23 cellular contexts compared by ENCODE assay signal in the genomic region with DNA sequence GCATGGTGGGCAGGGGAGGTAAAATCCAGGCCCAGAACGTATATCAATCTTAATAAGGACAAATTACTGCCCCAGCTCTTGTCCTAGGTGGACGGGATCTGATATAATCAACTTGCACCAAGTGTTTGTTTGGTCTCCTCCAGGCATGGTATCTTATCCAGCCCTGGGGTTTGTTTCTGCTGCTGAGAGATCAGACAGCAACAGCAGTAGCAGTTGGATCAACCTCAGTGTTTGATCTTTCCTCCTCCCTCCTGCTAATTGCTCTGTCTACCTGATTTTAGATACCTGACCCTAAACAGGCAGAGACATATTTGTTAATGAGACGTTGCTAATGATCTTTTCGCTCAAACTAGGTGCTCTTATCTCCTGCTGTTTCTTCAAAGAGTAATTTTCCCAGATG.
A peak's percentile ranks its signal among the peaks of the same experiment; 100 is the strongest.
DNase-seq lines count a peak whose midpoint lies in the region; ATAC-seq and TF ChIP-seq lines count a peak whose summit lies in the region.
"Had no signal": no experiment of that assay in that cellular context is flagged by ENCODE, and none has a peak within 500 bp of the region (broad histone marks: within the 10 kb centered on the region; RNA-seq: fewer than 3 reads in every experiment).

No MANE protein-coding gene starts in this region.

- no peak for TF ChIP-seq CTCF in MM.1S (IDR thresholded peaks at IDR 0.05; ENCODE audit: low read length)

- no peaks in the 10 kb centered on the region for H3K9me3 ChIP-seq in naive thymus-derived CD4-positive, alpha-beta T cell (ENCODE audit: control insufficient read depth in 2 of 3, low read length in 3 of 3)
- H3K9me3 ChIP-seq in MM.1S (replicated peaks; ENCODE audit: insufficient read depth, low read length): no peaks in the 10 kb centered on the region
- H3K9me3 ChIP-seq: BLaER1 treated with 17β-estradiol and CSF1 and Interleukin-3, amounts not matched to agents 10 nM and 100 nM; gastrocnemius medialis had no signal

- no peak overlapping the region for H3K4me2 ChIP-seq in MM.1S (ENCODE audit: low read depth, low read length)
- H3K4me2 ChIP-seq: BLaER1 treated with 17β-estradiol and CSF1 and Interleukin-3, amounts not matched to agents 10 nM and 100 nM had no signal

- no peaks in the 10 kb centered on the region for H3K27me3 ChIP-seq in naive thymus-derived CD4-positive, alpha-beta T cell (ENCODE audit: control insufficient read depth in 2 of 2, insufficient read depth in 2 of 2, low read length in 2 of 2)
- H3K27me3 ChIP-seq in MM.1S (replicated peaks; ENCODE audit: insufficient read depth, low read length): no peaks in the 10 kb centered on the region
- H3K27me3 ChIP-seq: BLaER1 treated with 17β-estradiol and CSF1 and Interleukin-3, amounts not matched to agents 10 nM and 100 nM; cardiac muscle cell; dorsolateral prefrontal cortex had no signal

- H3K9me3 Mint-ChIP-seq in activated CD4-positive, alpha-beta T cell treated with anti-CD3 and anti-CD28 coated beads, Interleukin-2, amount 10 ng/mL, durations not matched to agents 24 days and 14 days: no peaks in the 10 kb centered on the region
- H3K9me3 Mint-ChIP-seq in activated T-helper 2 cell treated with anti-CD3 and anti-CD28 coated beads, Interferon-gamma antibody, Interleukin-2, Interleukin-4, amounts not matched to agents 10 μg/mL and 5 μg/mL and 100 μg/mL, durations not matched to agents 14 hours and 24 hours and 36 hours: no peaks in the 10 kb centered on the region
- H3K9me3 Mint-ChIP-seq in naive thymus-derived CD4-positive, alpha-beta T cell: no peaks in the 10 kb centered on the region
- H3K9me3 Mint-ChIP-seq: memory B cell, nephron had no signal

- H3K4me1 Mint-ChIP-seq in activated CD4-positive, alpha-beta T cell treated with anti-CD3 and anti-CD28 coated beads, Interleukin-2, amount 10 ng/mL, durations not matched to agents 24 days and 14 days: peaks cover 78% of the 10 kb centered on the region
- peaks cover 84% of the 10 kb centered on the region for H3K4me1 Mint-ChIP-seq in activated T-helper 2 cell treated with anti-CD3 and anti-CD28 coated beads, Interferon-gamma antibody, Interleukin-2, Interleukin-4, amounts not matched to agents 10 μg/mL and 5 μg/mL and 100 μg/mL, durations not matched to agents 14 hours and 24 hours and 36 hours (ENCODE audit: low read depth)
- peaks cover 23 to 66% (median 43%) of the 10 kb centered on the region in 7 donors for H3K4me1 Mint-ChIP-seq in naive thymus-derived CD4-positive, alpha-beta T cell

- DNase-seq in activated CD4-positive, alpha-beta T cell treated with anti-CD3 and anti-CD28 coated beads, Interleukin-2, amount 10 ng/mL, durations not matched to agents 24 days and 14 days: no peak
- no peak for DNase-seq in activated CD4-positive, alpha-beta T cell treated with anti-CD3 and anti-CD28 coated beads for 48 hours
- DNase-seq in ELF-1 (ENCODE audit: low read depth, low spot score): peak; percentile 61
- DNase-seq in activated T-helper 2 cell treated with anti-CD3 and anti-CD28 coated beads, Interferon-gamma antibody, Interleukin-2, Interleukin-4, amounts not matched to agents 10 μg/mL and 5 μg/mL and 100 μg/mL, durations not matched to agents 14 hours and 24 hours and 36 hours (ENCODE audit: low spot score): no peak
- DNase-seq in naive thymus-derived CD4-positive, alpha-beta T cell: no peak
- DNase-seq in MM.1S: no peak
- DNase-seq in NCI-H146 treated with DMSO at 0.1 percent for 48 hours (lab: John Stamatoyannopoulos, UW; ENCODE audit: unreplicated experiment): no peak
- DNase-seq: activated CD4-positive, CD25-positive, alpha-beta regulatory T cell treated with anti-CD3 and anti-CD28 coated beads, Interleukin-2, amount 50 U/mL, for 72 hours; amygdala; DMS153; dorsolateral prefrontal cortex; gastrocnemius medialis; NCI-H2171; NCI-H748 treated with DMSO at 0.1 percent for 48 hours; PC-9; posterior cingulate gyrus; SIG-M5; T1000 had no signal

- H3K27me3 Mint-ChIP-seq in activated CD4-positive, alpha-beta T cell treated with anti-CD3 and anti-CD28 coated beads, Interleukin-2, amount 10 ng/mL, durations not matched to agents 24 days and 14 days: no peaks in the 10 kb centered on the region
- no peaks in the 10 kb centered on the region for H3K27me3 Mint-ChIP-seq in activated T-helper 2 cell treated with anti-CD3 and anti-CD28 coated beads, Interferon-gamma antibody, Interleukin-2, Interleukin-4, amounts not matched to agents 10 μg/mL and 5 μg/mL and 100 μg/mL, durations not matched to agents 14 hours and 24 hours and 36 hours (ENCODE audit: low read depth)
- peaks cover 0 to 4% (median 0%) of the 10 kb centered on the region in 5 donors for H3K27me3 Mint-ChIP-seq in naive thymus-derived CD4-positive, alpha-beta T cell

- H3K4me3 Mint-ChIP-seq in activated CD4-positive, alpha-beta T cell treated with anti-CD3 and anti-CD28 coated beads, Interleukin-2, amount 10 ng/mL, durations not matched to agents 24 days and 14 days: peak overlapping the region; percentile 62
- no peak overlapping the region for H3K4me3 Mint-ChIP-seq in activated T-helper 2 cell treated with anti-CD3 and anti-CD28 coated beads, Interferon-gamma antibody, Interleukin-2, Interleukin-4, amounts not matched to agents 10 μg/mL and 5 μg/mL and 100 μg/mL, durations not matched to agents 14 hours and 24 hours and 36 hours (ENCODE audit: low read depth)
- H3K4me3 Mint-ChIP-seq in naive thymus-derived CD4-positive, alpha-beta T cell: peak overlapping the region in 3 of 10 donors; percentile 0 to 38 (median 37)
- H3K4me3 Mint-ChIP-seq: memory B cell, nephron had no signal

- no peak overlapping the region for H3K9ac ChIP-seq in MM.1S (ENCODE audit: low read length)
- H3K9ac ChIP-seq: BLaER1 treated with 17β-estradiol and CSF1 and Interleukin-3, amounts not matched to agents 10 nM and 100 nM had no signal

- intact Hi-C loops in activated CD4-positive, alpha-beta T cell treated with anti-CD3 and anti-CD28 coated beads, Interleukin-2, amount 10 ng/mL, durations not matched to agents 24 days and 14 days (cut with micrococcal nuclease): loop anchor here (1.0 to 10.0 kb wide), 4 partner anchors 112 to 205 kb away; a partner anchor contains a TSS
- intact Hi-C loops in activated T-helper 2 cell treated with anti-CD3 and anti-CD28 coated beads, Interferon-gamma antibody, Interleukin-2, Interleukin-4, amounts not matched to agents 10 μg/mL and 5 μg/mL and 100 μg/mL, durations not matched to agents 14 hours and 24 hours and 36 hours (cut with micrococcal nuclease): loop anchor here (1.0 to 5.0 kb wide), 2 partner anchors 9 to 445 kb away; no protein-coding TSS in a partner anchor
- intact Hi-C loops in naive thymus-derived CD4-positive, alpha-beta T cell (cut with micrococcal nuclease): loop anchor here (1.0 to 10.0 kb wide), 3 partner anchors 180 to 457 kb away; a partner anchor contains a TSS

- no peaks in the 10 kb centered on the region for H3F3A ChIP-seq in MM.1S (ENCODE audit: insufficient read depth, low read length)

- H3K79me2 ChIP-seq in MM.1S (ENCODE audit: low read length): no peaks in the 10 kb centered on the region

- no peaks in the 10 kb centered on the region for H4K20me1 ChIP-seq in MM.1S (ENCODE audit: insufficient read depth, low read length)
- H4K20me1 ChIP-seq: BLaER1 treated with 17β-estradiol and CSF1 and Interleukin-3, amounts not matched to agents 10 nM and 100 nM had no signal

- H3K36me3 ChIP-seq in naive thymus-derived CD4-positive, alpha-beta T cell (ENCODE audit: control insufficient read depth in 2 of 3, insufficient read depth in 3 of 3, low read length in 3 of 3): no peaks in the 10 kb centered on the region
- no peaks in the 10 kb centered on the region for H3K36me3 ChIP-seq in MM.1S (replicated peaks; ENCODE audit: insufficient read depth, low read length)
- H3K36me3 ChIP-seq: BLaER1 treated with 17β-estradiol and CSF1 and Interleukin-3, amounts not matched to agents 10 nM and 100 nM; cardiac muscle cell; gastrocnemius medialis had no signal

- no peak for ATAC-seq in naive thymus-derived CD4-positive, alpha-beta T cell
- no peak for ATAC-seq in GM18505 (IDR thresholded peaks at IDR 0.05; ENCODE audit: unreplicated experiment)
- ATAC-seq: gastrocnemius medialis had no signal

- no peak overlapping the region for H2AFZ ChIP-seq in MM.1S (ENCODE audit: low read length)
- H2AFZ ChIP-seq: PC-9 had no signal

- H3K4me3 ChIP-seq in naive thymus-derived CD4-positive, alpha-beta T cell (ENCODE audit: low read length): no peak overlapping the region
- H3K4me3 ChIP-seq in MM.1S (ENCODE audit: low read length): no peak overlapping the region
- H3K4me3 ChIP-seq: BLaER1 treated with 17β-estradiol and CSF1 and Interleukin-3, amounts not matched to agents 10 nM and 100 nM; cardiac muscle cell; dorsolateral prefrontal cortex; gastrocnemius medialis; PC-9 had no signal

- no peaks in the 10 kb centered on the region for H3K36me3 Mint-ChIP-seq in activated CD4-positive, alpha-beta T cell treated with anti-CD3 and anti-CD28 coated beads, Interleukin-2, amount 10 ng/mL, durations not matched to agents 24 days and 14 days (ENCODE audit: low read depth)
- peaks cover 2% of the 10 kb centered on the region for H3K36me3 Mint-ChIP-seq in activated T-helper 2 cell treated with anti-CD3 and anti-CD28 coated beads, Interferon-gamma antibody, Interleukin-2, Interleukin-4, amounts not matched to agents 10 μg/mL and 5 μg/mL and 100 μg/mL, durations not matched to agents 14 hours and 24 hours and 36 hours (ENCODE audit: low read depth)
- H3K36me3 Mint-ChIP-seq in naive thymus-derived CD4-positive, alpha-beta T cell: peaks cover 0 to 3% (median 0%) of the 10 kb centered on the region in 5 donors
- H3K36me3 Mint-ChIP-seq: memory B cell had no signal

- no peak overlapping the region for H3K27ac ChIP-seq in naive thymus-derived CD4-positive, alpha-beta T cell (ENCODE audit: low read depth, low read length)
- H3K27ac ChIP-seq in MM.1S (ENCODE audit: low read length): no peak overlapping the region
- H3K27ac ChIP-seq: BLaER1 treated with 17β-estradiol and CSF1 and Interleukin-3, amounts not matched to agents 10 nM and 100 nM; cardiac muscle cell; dorsolateral prefrontal cortex; gastrocnemius medialis; PC-9 had no signal

- no peak for TF ChIP-seq POLR2A in GM18505 (IDR thresholded peaks at IDR 0.05; ENCODE audit: borderline replicate concordance, extremely low read depth, insufficient read depth, insufficient read length)

- POLR2A ChIA-PET in naive thymus-derived CD4-positive, alpha-beta T cell (lab: Charles Lee): interaction anchor here (0.6 to 1.9 kb wide), 5 partner anchors 9 to 324 kb away, joined by 3 to 6 read pairs (median 4); no protein-coding TSS in a partner anchor

- peaks cover 38 to 42% of the 10 kb centered on the region in 2 donors for H3K4me1 ChIP-seq in naive thymus-derived CD4-positive, alpha-beta T cell (ENCODE audit: control insufficient read depth in 2 of 2, insufficient read depth in 2 of 2, low read length in 2 of 2)
- H3K4me1 ChIP-seq in MM.1S (ENCODE audit: low read length): 0 out of 2 replicates have a peak, but pooled peaks cover 3% of the 10 kb centered on the region
- H3K4me1 ChIP-seq: gastrocnemius medialis had no signal

- H3K9me2 ChIP-seq in MM.1S (replicated peaks; ENCODE audit: insufficient read depth, low read length): no peaks in the 10 kb centered on the region

- CTCF ChIA-PET in naive thymus-derived CD4-positive, alpha-beta T cell (lab: Charles Lee): interaction anchor here (0.7 to 2.3 kb wide), 8 partner anchors 11 to 456 kb away, joined by 3 to 8 read pairs (median 3); no protein-coding TSS in a partner anchor

- peak overlapping the region; percentile 99 for H3K27ac Mint-ChIP-seq in activated CD4-positive, alpha-beta T cell treated with anti-CD3 and anti-CD28 coated beads, Interleukin-2, amount 10 ng/mL, durations not matched to agents 24 days and 14 days
- H3K27ac Mint-ChIP-seq in activated T-helper 2 cell treated with anti-CD3 and anti-CD28 coated beads, Interferon-gamma antibody, Interleukin-2, Interleukin-4, amounts not matched to agents 10 μg/mL and 5 μg/mL and 100 μg/mL, durations not matched to agents 14 hours and 24 hours and 36 hours: peak overlapping the region; percentile 96
- peak overlapping the region in 5 of 9 donors; percentile 0 to 85 (median 50) for H3K27ac Mint-ChIP-seq in naive thymus-derived CD4-positive, alpha-beta T cell
- H3K27ac Mint-ChIP-seq: nephron had no signal
